Comparison of ENCODE assay signal across 12 cellular contexts in the genomic region with DNA sequence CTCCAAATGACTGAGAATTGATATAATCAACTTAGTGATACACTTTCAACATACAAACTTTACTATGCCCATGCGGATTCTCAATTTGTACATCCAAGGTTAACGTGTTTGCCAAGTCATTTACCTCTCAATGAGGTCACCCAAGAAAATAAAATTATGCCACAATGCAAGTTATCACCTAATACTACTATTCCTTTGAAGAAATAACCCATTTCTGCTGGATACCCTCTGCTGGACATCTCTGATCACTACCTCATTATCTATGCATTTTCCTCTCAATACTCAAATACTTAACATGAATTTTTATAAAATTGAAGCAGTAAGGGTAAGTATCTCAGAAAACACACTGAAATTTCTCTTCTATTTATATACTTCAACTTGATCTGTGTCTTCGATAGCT. TPM values are rescaled to one million over a fixed set of nuclear protein-coding genes. Genes with fewer than 3 reads are reported as not detected.
DNase-seq lines count a peak whose midpoint lies in the region; ATAC-seq and TF ChIP-seq lines count a peak whose summit lies in the region.
"Had no signal": no experiment of that assay in that cellular context is flagged by ENCODE, and none has a peak within 500 bp of the region (broad histone marks: within the 10 kb centered on the region; RNA-seq: fewer than 3 reads in every experiment).

No MANE protein-coding gene starts in this region.

- 79 to 81% methylated on average over 3 of the region's 3 CpGs for WGBS in heart right ventricle, 2 donors
- WGBS in spleen, 5 donors: 89 to 95% (median 90%) methylated on average over 3 of the region's 3 CpGs

- H3K9me3 ChIP-seq in heart right ventricle (no peaks in the 10 kb centered on the region), PC-9 (ENCODE audit: insufficient read depth, low read depth) (no peaks in the 10 kb centered on the region), spleen (no peaks in the 10 kb centered on the region)

- no TSS peak for BruUV-seq in PC-9 (replicated peaks; lab: Mats Ljungman, UMichigan)

- CTCF ChIA-PET in PC-9 (lab: Charles Lee): no interaction called here

- DNase-seq in heart right ventricle (no peak), Right ventricle myocardium inferior (ENCODE audit: missing footprints) (no peak), PC-9 (no peak), endothelial cell (ENCODE audit: low spot score) (no peak), type B pancreatic cell (ENCODE audit: extremely low spot score, unreplicated experiment) (no peak), globus pallidus (ENCODE audit: low spot score) (no peak), spleen (no peak)
- no peak for DNase-seq in naive thymus-derived CD8-positive, alpha-beta T cell
- DNase-seq: activated gamma-delta T cell; NCI-H526 treated with DMSO at 0.1 percent for 48 hours; stimulated activated CD4-positive, alpha-beta T cell treated with anti-CD3 and anti-CD28 coated beads, Interleukin-15, amount 100 ng/mL, for 24 hours; stimulated activated naive CD4-positive, alpha-beta T cell treated with Interleukin-2 at 50 U/mL for 16 hours had no signal

- no peaks in the 10 kb centered on the region for H3K9me2 ChIP-seq in PC-9 (ENCODE audit: insufficient read depth)

- H3K36me3 ChIP-seq in heart right ventricle (peaks cover 0 to 33% (median 0%) of the 10 kb centered on the region in 9 donors), PC-9 (ENCODE audit: low read depth) (no peaks in the 10 kb centered on the region), spleen (peaks cover 0 to 23% (median 0%) of the 10 kb centered on the region in 6 donors)

- intact Hi-C loops in heart right ventricle (cut with DNase I): no loop called here
- intact Hi-C loops in Right ventricle myocardium inferior (cut with DNase I): no loop called here
- intact Hi-C loops in PC-9 (cut with micrococcal nuclease; ENCODE audit: unreplicated experiment): no loop called here
- intact Hi-C loops in spleen (cut with DNase I; ENCODE audit: low total_unique reads): no loop called here

- H3K27ac Mint-ChIP-seq in endothelial cell (ENCODE audit: unreplicated experiment) (no peak overlapping the region), type B pancreatic cell (no peak overlapping the region)
- peak overlapping the region in 1 of 10 donors; percentile 7 for H3K27ac Mint-ChIP-seq in naive thymus-derived CD8-positive, alpha-beta T cell

- H4K20me1 ChIP-seq in PC-9 (ENCODE audit: insufficient read depth): peaks cover 23% of the 10 kb centered on the region; the same call in 1 of the 2 replicates

- H3K4me3 Mint-ChIP-seq in endothelial cell (ENCODE audit: unreplicated experiment) (no peak overlapping the region), type B pancreatic cell (no peak overlapping the region)
- no peak overlapping the region for H3K4me3 Mint-ChIP-seq in naive thymus-derived CD8-positive, alpha-beta T cell

- no peaks in the 10 kb centered on the region; the same call in 1 of the 2 replicates for H3F3A ChIP-seq in PC-9 (ENCODE audit: insufficient read depth, low read depth)

- no peaks in the 10 kb centered on the region for H3K9me3 Mint-ChIP-seq in endothelial cell (ENCODE audit: unreplicated experiment)
- no peaks in the 10 kb centered on the region for H3K9me3 Mint-ChIP-seq in type B pancreatic cell
- H3K9me3 Mint-ChIP-seq in naive thymus-derived CD8-positive, alpha-beta T cell: no peaks in the 10 kb centered on the region

- peaks cover 3% of the 10 kb centered on the region for H3K36me3 Mint-ChIP-seq in endothelial cell (ENCODE audit: low read depth, unreplicated experiment)
- H3K36me3 Mint-ChIP-seq in type B pancreatic cell: peaks cover 24% of the 10 kb centered on the region
- peaks cover 0 to 33% (median 1%) of the 10 kb centered on the region in 3 donors for H3K36me3 Mint-ChIP-seq in naive thymus-derived CD8-positive, alpha-beta T cell

- ATAC-seq in heart right ventricle (no peak), Right ventricle myocardium inferior (no peak)
- ATAC-seq in naive thymus-derived CD8-positive, alpha-beta T cell: no peak

- peaks cover 0 to 89% (median 65%) of the 10 kb centered on the region in 9 donors for H3K4me1 ChIP-seq in heart right ventricle
- no peaks in the 10 kb centered on the region; the same call in 1 of the 2 replicates for H3K4me1 ChIP-seq in PC-9 (replicated peaks; ENCODE audit: insufficient read depth)
- peaks cover 0 to 96% (median 25%) of the 10 kb centered on the region in 6 donors for H3K4me1 ChIP-seq in spleen

- TF ChIP-seq POLR2A in spleen (IDR thresholded peaks at IDR 0.05): no peak

- H3K27ac ChIP-seq in heart right ventricle (peak overlapping the region in 6 of 10 donors; percentile 47 to 78 (median 62)), PC-9 (no peak overlapping the region), spleen (no peak overlapping the region)

- H3K4me3 ChIP-seq in heart right ventricle: no peak overlapping the region
- H3K4me3 ChIP-seq in PC-9: no peak overlapping the region
- no peak overlapping the region for H3K4me3 ChIP-seq in spleen

- H3K27me3 ChIP-seq in heart right ventricle (no peaks in the 10 kb centered on the region), PC-9 (ENCODE audit: insufficient read depth, low read depth) (no peaks in the 10 kb centered on the region), spleen (replicated peaks in 1 of 7) (no peaks in the 10 kb centered on the region)

- H3K27me3 Mint-ChIP-seq in endothelial cell (ENCODE audit: unreplicated experiment): no peaks in the 10 kb centered on the region
- H3K27me3 Mint-ChIP-seq in type B pancreatic cell: no peaks in the 10 kb centered on the region
- peaks cover 0 to 1% (median 0%) of the 10 kb centered on the region in 5 donors for H3K27me3 Mint-ChIP-seq in naive thymus-derived CD8-positive, alpha-beta T cell

- TF ChIP-seq CTCF in heart right ventricle (IDR thresholded peaks at IDR 0.05) (peak in 1 of 9 donors; percentile 9), PC-9 (conservative IDR thresholded peaks at IDR 0.05) (peak; percentile 46), endothelial cell (IDR thresholded peaks at IDR 0.05; ENCODE audit: unreplicated experiment) (peak; percentile 55), type B pancreatic cell (conservative IDR thresholded peaks at IDR 0.05) (peak; percentile 68), spleen (IDR thresholded peaks at IDR 0.05 in 8 of 11, conservative IDR thresholded peaks at IDR 0.05 in 3 of 11) (peak in 1 of 11 experiments; percentile 22)

- H3K4me1 Mint-ChIP-seq in endothelial cell (ENCODE audit: unreplicated experiment) (peaks cover 13% of the 10 kb centered on the region), type B pancreatic cell (ENCODE audit: unreplicated experiment) (peaks cover 11% of the 10 kb centered on the region)
- peaks cover 1 to 8% (median 4%) of the 10 kb centered on the region in 4 donors for H3K4me1 Mint-ChIP-seq in naive thymus-derived CD8-positive, alpha-beta T cell

- H3K79me2 ChIP-seq in PC-9 (ENCODE audit: low read depth): peaks cover 70% of the 10 kb centered on the region

- H2AFZ ChIP-seq in PC-9: no peak overlapping the region

- no peak overlapping the region for H3K4me2 ChIP-seq in PC-9

- POLR2A ChIA-PET in PC-9 (lab: Charles Lee; ENCODE audit: unreplicated experiment): no interaction called here
- POLR2A ChIA-PET in naive thymus-derived CD8-positive, alpha-beta T cell (lab: Charles Lee): interaction anchor here (1.5 kb wide), 1 partner anchor 12 kb away, joined by 5 read pairs; no protein-coding TSS in a partner anchor

RNA-seq across cellular contexts. Expression of gene HNRNPLL, which starts 12.7 kb away (rescaled TPM):
- total RNA-seq in heart right ventricle: 10 to 100 TPM; 22.4 to 32.7 (median 25.9) TPM
- 10 to 100 TPM in 1 of 2 donors, 1 to 10 TPM in 1; 8.9 to 13.6 TPM for polyA plus RNA-seq in heart right ventricle
- 22.5 TPM for total RNA-seq in Right ventricle myocardium inferior
- total RNA-seq in PC-9 (2021): 38.1 and 39.5 TPM in 2 replicates
- 57.1 TPM for total RNA-seq in endothelial cell (ENCODE audit: unreplicated experiment)
- total RNA-seq in type B pancreatic cell (ENCODE audit: low replicate concordance): 49.4 and 72.3 TPM in 2 replicates
- total RNA-seq in spleen: 10 to 100 TPM; 28.6 to 53.4 (median 38.0) TPM
- polyA plus RNA-seq in spleen: 1 to 10 TPM; 4.8 to 7.4 (median 5.2) TPM
- 10 to 100 TPM; 16.3 to 20.2 TPM for total RNA-seq in naive thymus-derived CD8-positive, alpha-beta T cell
- 10 to 100 TPM in 2 of 3 donors, 1 to 10 TPM in 1; 8.0 to 13.1 (median 11.5) TPM for polyA plus RNA-seq in naive thymus-derived CD8-positive, alpha-beta T cell

Comparison
In these comparisons a context has a peak if more than half of its experiments do, and no peak if none do; other contexts are left out.
1. H3K27ac ChIP-seq: peak in heart right ventricle (6 of 10); none in PC-9 (single experiment) and spleen (0 of 8).